In the genomic region with DNA sequence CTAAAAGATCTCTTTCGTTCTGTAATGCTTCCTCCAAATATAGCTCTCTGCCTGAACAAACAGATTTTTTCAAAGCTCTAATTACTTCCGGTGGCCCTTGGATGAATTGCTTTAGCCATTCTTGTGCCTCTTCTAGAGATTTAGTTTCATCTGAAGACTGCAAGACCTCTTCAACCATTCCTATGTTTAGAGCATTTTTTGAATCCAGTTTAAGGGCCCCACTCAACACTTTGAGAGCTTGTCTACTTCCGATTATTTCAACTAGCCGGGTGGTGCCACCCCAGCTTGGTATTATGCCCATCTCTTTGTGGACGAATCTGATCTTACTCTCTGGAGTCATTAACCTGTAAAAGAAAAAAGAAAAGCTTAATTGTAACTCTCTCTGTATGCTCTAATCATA, we compare ENCODE assay signal across 15 cellular contexts. TPM values are rescaled to one million over a fixed set of nuclear protein-coding genes. Genes with fewer than 3 reads are reported as not detected.
DNase-seq lines count a peak whose midpoint lies in the region; ATAC-seq and TF ChIP-seq lines count a peak whose summit lies in the region.
"Had no signal": no experiment of that assay in that cellular context is flagged by ENCODE, and none has a peak within 500 bp of the region (broad histone marks: within the 10 kb centered on the region; RNA-seq: fewer than 3 reads in every experiment).

No MANE protein-coding gene starts in this region.

- ATAC-seq in lung (ENCODE audit: insufficient read depth, low FRiP score): peak; percentile 44
- ATAC-seq in HG03565 (IDR thresholded peaks at IDR 0.05; ENCODE audit: unreplicated experiment): no peak

- no peaks in the 10 kb centered on the region for H3K9me3 ChIP-seq in lung (ENCODE audit: control insufficient read depth in 2 of 2, insufficient read depth in 1 of 2, low read length in 1 of 2)

- no peak overlapping the region for H3K4me3 ChIP-seq in lung

- peaks cover 0 to 10% of the 10 kb centered on the region in 2 donors for H3K4me1 ChIP-seq in lung (ENCODE audit: control insufficient read depth in 2 of 2, insufficient read depth in 2 of 2, low read length in 2 of 2)

- H3K27me3 Mint-ChIP-seq in activated T-cell treated with anti-CD3 and anti-CD28 coated beads, Interleukin-2, amount 50 U/mL, for 24 hours: no peaks in the 10 kb centered on the region
- no peaks in the 10 kb centered on the region for H3K27me3 Mint-ChIP-seq in type B pancreatic cell
- H3K27me3 Mint-ChIP-seq: activated CD4-positive, alpha-beta memory T cell treated with anti-CD3 and anti-CD28 coated beads for 36 hours had no signal

- TF ChIP-seq CTCF in lung (IDR thresholded peaks at IDR 0.05; ENCODE audit: control extremely low read depth, extremely low read depth): no peak
- TF ChIP-seq CTCF in type B pancreatic cell (conservative IDR thresholded peaks at IDR 0.05): no peak

- no peaks in the 10 kb centered on the region for H3K27me3 ChIP-seq in lung (ENCODE audit: control insufficient read depth, insufficient read depth)

- no peak overlapping the region for H3K27ac ChIP-seq in lung (ENCODE audit: low read depth in 1 of 2, low read length in 1 of 2)
- H3K27ac ChIP-seq: KMS-11 had no signal

- no peak overlapping the region for H3K4me3 Mint-ChIP-seq in activated T-cell treated with anti-CD3 and anti-CD28 coated beads, Interleukin-2, amount 50 U/mL, for 24 hours
- no peak overlapping the region for H3K4me3 Mint-ChIP-seq in type B pancreatic cell
- H3K4me3 Mint-ChIP-seq: activated CD4-positive, alpha-beta memory T cell treated with anti-CD3 and anti-CD28 coated beads for 36 hours had no signal

- DNase-seq in activated T-cell treated with anti-CD3 and anti-CD28 coated beads, Interleukin-2, amount 50 U/mL, for 24 hours: no peak
- DNase-seq in activated T-cell treated with anti-CD3 and anti-CD28 coated beads for 4 hours: no peak
- peak; percentile 55 for DNase-seq in NOMO-1 treated with DMSO at 0.1 percent for 48 hours (lab: John Stamatoyannopoulos, UW; ENCODE audit: unreplicated experiment)
- peak; percentile 39 for DNase-seq in lung (ENCODE audit: low spot score)
- DNase-seq in type B pancreatic cell (ENCODE audit: extremely low spot score, unreplicated experiment): no peak
- no peak for DNase-seq in amniotic stem cell (lab: John Stamatoyannopoulos, UW)
- DNase-seq in stimulated activated CD4-positive, alpha-beta T cell treated with anti-CD3 and anti-CD28 coated beads, Interleukin-4, amount 100 ng/mL, for 4 hours: no peak
- DNase-seq: activated effector memory CD4-positive, alpha-beta T cell treated with anti-CD3 and anti-CD28 coated beads, Interleukin-2, amount 50 U/mL, for 16 hours; foreskin melanocyte; left ventricle myocardium superior; NCI-H1105 treated with DMSO at 0.1 percent for 48 hours; NCI-H526 had no signal

- H3K9me3 Mint-ChIP-seq in activated T-cell treated with anti-CD3 and anti-CD28 coated beads, Interleukin-2, amount 50 U/mL, for 24 hours: no peaks in the 10 kb centered on the region
- no peaks in the 10 kb centered on the region for H3K9me3 Mint-ChIP-seq in type B pancreatic cell
- H3K9me3 Mint-ChIP-seq: activated CD4-positive, alpha-beta memory T cell treated with anti-CD3 and anti-CD28 coated beads for 36 hours had no signal

- H3K36me3 Mint-ChIP-seq in activated T-cell treated with anti-CD3 and anti-CD28 coated beads, Interleukin-2, amount 50 U/mL, for 24 hours (ENCODE audit: low read depth): peaks cover 86% of the 10 kb centered on the region
- H3K36me3 Mint-ChIP-seq in type B pancreatic cell: peaks cover 26% of the 10 kb centered on the region

- peaks cover 58% of the 10 kb centered on the region for H3K4me1 Mint-ChIP-seq in activated T-cell treated with anti-CD3 and anti-CD28 coated beads, Interleukin-2, amount 50 U/mL, for 24 hours (ENCODE audit: low read depth)
- H3K4me1 Mint-ChIP-seq in type B pancreatic cell (ENCODE audit: unreplicated experiment): peaks cover 12% of the 10 kb centered on the region

- WGBS in lung, 2 donors: 61 to 80% methylated on average over 5 of the region's 5 CpGs

- H3K27ac Mint-ChIP-seq in activated T-cell treated with anti-CD3 and anti-CD28 coated beads, Interleukin-2, amount 50 U/mL, for 24 hours: peak overlapping the region; percentile 67
- peak overlapping the region; percentile 3 for H3K27ac Mint-ChIP-seq in type B pancreatic cell

- H3K36me3 ChIP-seq in lung (ENCODE audit: control insufficient read depth in 2 of 2, insufficient read depth in 2 of 2, low read length in 2 of 2): peaks cover 10 to 15% of the 10 kb centered on the region in 2 donors

RNA-seq across cellular contexts. Expression of gene RNF146, which starts 23.3 kb away (rescaled TPM):
- total RNA-seq in lung (10 to 100 TPM; 38.9 to 89.4 TPM), type B pancreatic cell (ENCODE audit: low replicate concordance) (32.3 and 46.8 TPM in 2 replicates)
- polyA plus RNA-seq in lung: 10 to 100 TPM; 30.4 to 30.9 TPM

RNA-seq across cellular contexts. Expression of gene ECHDC1, which starts 53.5 kb away (rescaled TPM):
- total RNA-seq in lung (100 to 1,000 TPM in 1 of 2 donors, 10 to 100 TPM in 1; 86.7 to 119 TPM), type B pancreatic cell (ENCODE audit: low replicate concordance) (40.5 and 48.4 TPM in 2 replicates)
- 10 to 100 TPM; 56.5 to 76.2 TPM for polyA plus RNA-seq in lung

Comparison
In these comparisons a context has a peak if more than half of its experiments do, and no peak if none do; other contexts are left out.
1. DNase-seq: peak in NOMO-1 treated with DMSO at 0.1 percent for 48 hours (single experiment) and lung (single experiment); none in activated T-cell treated with anti-CD3 and anti-CD28 coated beads, Interleukin-2, amount 50 U/mL, for 24 hours (single experiment), activated T-cell treated with anti-CD3 and anti-CD28 coated beads for 4 hours (single experiment), type B pancreatic cell (single experiment), amniotic stem cell (single experiment) and stimulated activated CD4-positive, alpha-beta T cell treated with anti-CD3 and anti-CD28 coated beads, Interleukin-4, amount 100 ng/mL, for 4 hours (0 of 2).